In the genomic region with DNA sequence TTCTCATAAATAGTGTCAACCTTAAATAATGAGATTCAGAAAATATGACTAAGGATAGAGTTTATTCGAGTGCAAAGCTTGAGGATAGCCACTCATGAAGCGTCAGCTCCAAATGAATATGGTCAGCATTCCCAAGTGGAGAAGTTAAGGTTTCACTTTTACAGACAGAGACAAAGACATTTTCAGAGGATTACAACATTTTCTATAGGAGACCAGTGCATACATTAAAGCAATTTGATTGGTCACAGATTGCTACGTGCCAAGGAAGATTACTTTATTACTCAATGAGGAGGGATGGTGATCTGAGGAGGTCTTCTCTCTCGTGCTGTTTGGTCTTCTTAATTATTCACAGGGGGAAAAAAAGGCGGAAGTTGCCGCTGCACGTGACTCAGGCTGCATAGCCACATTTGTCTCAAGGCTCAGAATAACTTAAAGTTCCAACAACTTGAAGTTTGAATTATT, we compare ENCODE assay signal across 11 cellular contexts.
A peak's percentile ranks its signal among the peaks of the same experiment; 100 is the strongest.
DNase-seq lines count a peak whose midpoint lies in the region; ATAC-seq, FAIRE-seq and TF ChIP-seq lines count a peak whose summit lies in the region.
"Had no signal": no experiment of that assay in that cellular context is flagged by ENCODE, and none has a peak within 500 bp of the region (broad histone marks: within the 10 kb centered on the region; RNA-seq: fewer than 3 reads in every experiment).

No MANE protein-coding gene starts in this region.

- ATAC-seq in RWPE2 (ENCODE audit: low read depth) (peak; percentile 57), GM18867 (IDR thresholded peaks at IDR 0.05; ENCODE audit: unreplicated experiment) (no peak)
- no peak for ATAC-seq in activated CD8-positive, alpha-beta memory T cell treated with anti-CD3 and anti-CD28 coated beads, Interleukin-2, amount 10 ng/mL, durations not matched to agents 7 days and 5 days

- no peak for TF ChIP-seq CTCF in RWPE2 (IDR thresholded peaks at IDR 0.05; ENCODE audit: poor library complexity, severe bottlenecking)

- DNase-seq in H54 (ENCODE audit: insufficient read length, low spot score) (no peak), RWPE2 (ENCODE audit: low spot score) (no peak), fibroblast of peridontal ligament (ENCODE audit: extremely low read depth) (peak; percentile 49), SW 1271 (lab: John Stamatoyannopoulos, UW) (no peak), frontal cortex (ENCODE audit: low spot score in 2 of 2) (no peak)
- DNase-seq in activated CD8-positive, alpha-beta memory T cell treated with anti-CD3 and anti-CD28 coated beads, Interleukin-2, amount 10 ng/mL, durations not matched to agents 7 days and 5 days, result no peak
- DNase-seq: stimulated activated CD4-positive, alpha-beta T cell treated with anti-CD3 and anti-CD28 coated beads, Interleukin-2, amount 100 ng/mL, for 24 hours had no signal

- H3K27ac Mint-ChIP-seq in activated CD8-positive, alpha-beta memory T cell treated with anti-CD3 and anti-CD28 coated beads, Interleukin-2, amount 10 ng/mL, durations not matched to agents 7 days and 5 days, result no peak overlapping the region
- H3K27ac Mint-ChIP-seq: activated naive CD4-positive, alpha-beta T cell treated with anti-CD3 and anti-CD28 coated beads, Interleukin-2, amount 50 U/mL, for 24 hours; T-helper 2 cell treated with Interferon-gamma antibody and Interleukin-4, amounts not matched to agents 5 μg/mL and 100 μg/mL, for 36 hours had no signal

- FAIRE-seq in H54 (lab: Jason Lieb, UNC) (peak; percentile 65), frontal cortex (lab: Jason Lieb, UNC) (no peak)

- CTCF ChIA-PET in activated CD8-positive, alpha-beta memory T cell treated with anti-CD3 and anti-CD28 coated beads, Interleukin-2, amount 10 ng/mL, durations not matched to agents 7 days and 5 days (lab: Charles Lee), result no interaction called here

- no peak overlapping the region for H3K4me3 Mint-ChIP-seq in activated CD8-positive, alpha-beta memory T cell treated with anti-CD3 and anti-CD28 coated beads, Interleukin-2, amount 10 ng/mL, durations not matched to agents 7 days and 5 days
- H3K4me3 Mint-ChIP-seq: activated naive CD4-positive, alpha-beta T cell treated with anti-CD3 and anti-CD28 coated beads, Interleukin-2, amount 50 U/mL, for 24 hours; T-helper 2 cell treated with Interferon-gamma antibody and Interleukin-4, amounts not matched to agents 5 μg/mL and 100 μg/mL, for 36 hours had no signal

- H3K4me1 Mint-ChIP-seq in activated CD8-positive, alpha-beta memory T cell treated with anti-CD3 and anti-CD28 coated beads, Interleukin-2, amount 10 ng/mL, durations not matched to agents 7 days and 5 days, result no peaks in the 10 kb centered on the region
- H3K4me1 Mint-ChIP-seq: activated naive CD4-positive, alpha-beta T cell treated with anti-CD3 and anti-CD28 coated beads, Interleukin-2, amount 50 U/mL, for 24 hours had no signal

- peak overlapping the region; percentile 5 for H3K4me3 ChIP-seq in RWPE2 (ENCODE audit: severe bottlenecking)
- H3K4me3 ChIP-seq in skeletal muscle tissue (ENCODE audit: low read length in 3 of 3), result peak overlapping the region; percentile 22 to 61 (median 27)

- H3K9me3 ChIP-seq in RWPE2 (ENCODE audit: severe bottlenecking) (no peaks in the 10 kb centered on the region), skeletal muscle tissue (ENCODE audit: control insufficient read depth in 3 of 3, low read length in 3 of 3) (no peaks in the 10 kb centered on the region)

- H3K4me1 ChIP-seq in RWPE2 (ENCODE audit: insufficient read depth, poor library complexity, severe bottlenecking), result peaks cover 31% of the 10 kb centered on the region
- peaks cover 0 to 2% (median 0%) of the 10 kb centered on the region in 3 donors for H3K4me1 ChIP-seq in skeletal muscle tissue (ENCODE audit: control insufficient read depth in 3 of 3, insufficient read depth in 3 of 3, low read length in 3 of 3)

- H3K27ac ChIP-seq in RWPE2 (ENCODE audit: poor library complexity, severe bottlenecking) (peak overlapping the region; percentile 96), skeletal muscle tissue (ENCODE audit: low read depth, low read length) (no peak overlapping the region)

- TF ChIP-seq POLR2A in H54 (IDR thresholded peaks at IDR 0.05; ENCODE audit: low read depth, low read length), result no peak

- H3K36me3 ChIP-seq in RWPE2 (ENCODE audit: low read depth) (no peaks in the 10 kb centered on the region), skeletal muscle tissue (ENCODE audit: control insufficient read depth in 3 of 3, insufficient read depth in 3 of 3, low read length in 3 of 3) (no peaks in the 10 kb centered on the region)

- no peaks in the 10 kb centered on the region for H3K9me3 Mint-ChIP-seq in activated CD8-positive, alpha-beta memory T cell treated with anti-CD3 and anti-CD28 coated beads, Interleukin-2, amount 10 ng/mL, durations not matched to agents 7 days and 5 days (ENCODE audit: low read depth)
- H3K9me3 Mint-ChIP-seq: activated naive CD4-positive, alpha-beta T cell treated with anti-CD3 and anti-CD28 coated beads, Interleukin-2, amount 50 U/mL, for 24 hours; T-helper 2 cell treated with Interferon-gamma antibody and Interleukin-4, amounts not matched to agents 5 μg/mL and 100 μg/mL, for 36 hours had no signal

- no peaks in the 10 kb centered on the region for H3K36me3 Mint-ChIP-seq in activated CD8-positive, alpha-beta memory T cell treated with anti-CD3 and anti-CD28 coated beads, Interleukin-2, amount 10 ng/mL, durations not matched to agents 7 days and 5 days
- H3K36me3 Mint-ChIP-seq: activated naive CD4-positive, alpha-beta T cell treated with anti-CD3 and anti-CD28 coated beads, Interleukin-2, amount 50 U/mL, for 24 hours had no signal

- H3K27me3 ChIP-seq in RWPE2 (ENCODE audit: insufficient read depth, poor library complexity, severe bottlenecking), result no peaks in the 10 kb centered on the region
- H3K27me3 ChIP-seq in skeletal muscle tissue (ENCODE audit: control insufficient read depth in 3 of 3, insufficient read depth in 3 of 3, low read length in 3 of 3), result no peaks in the 10 kb centered on the region

- H3K9ac ChIP-seq in skeletal muscle tissue (ENCODE audit: low read depth in 1 of 3, low read length in 3 of 3), result no peak overlapping the region

- H3K27me3 Mint-ChIP-seq in activated CD8-positive, alpha-beta memory T cell treated with anti-CD3 and anti-CD28 coated beads, Interleukin-2, amount 10 ng/mL, durations not matched to agents 7 days and 5 days, result peaks cover 37% of the 10 kb centered on the region
- H3K27me3 Mint-ChIP-seq: activated naive CD4-positive, alpha-beta T cell treated with anti-CD3 and anti-CD28 coated beads, Interleukin-2, amount 50 U/mL, for 24 hours had no signal
